ENCODE assay signal across 25 cellular contexts in the genomic region with DNA sequence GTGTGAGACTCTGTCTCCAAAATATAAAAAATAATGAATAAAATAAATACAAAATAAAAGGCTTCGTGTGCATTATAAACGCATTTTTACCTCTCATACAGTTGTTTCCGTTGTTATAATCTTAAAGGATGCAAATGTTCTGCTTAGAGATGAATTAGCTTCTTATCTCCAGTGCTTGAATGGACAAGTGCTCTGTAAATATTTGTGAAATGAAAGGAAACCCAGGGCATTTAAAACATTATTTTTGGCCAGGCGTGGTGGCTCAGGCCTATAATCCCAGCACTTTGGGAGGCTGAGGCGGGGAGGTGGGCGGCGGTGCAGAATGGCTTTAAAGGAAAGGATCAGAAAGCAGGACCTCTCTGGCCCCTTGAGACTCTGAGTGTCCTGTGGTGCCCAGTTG.
"Had no signal": no experiment of that assay in that cellular context is flagged by ENCODE, and none has a peak within 500 bp of the region (broad histone marks: within the 10 kb centered on the region; RNA-seq: fewer than 3 reads in every experiment).

No MANE protein-coding gene starts in this region.

- H3K27ac Mint-ChIP-seq: activated B cell treated with CpG ODN at 0.5 μM for 24 hours; activated CD4-positive, alpha-beta T cell treated with anti-CD3 and anti-CD28 coated beads, Interleukin-2, amount 10 ng/mL, durations not matched to agents 24 days and 14 days; activated CD8-positive, alpha-beta memory T cell treated with anti-CD3 and anti-CD28 coated beads, Interleukin-2, amount 10 ng/mL, durations not matched to agents 7 days and 5 days; activated naive CD4-positive, alpha-beta T cell treated with anti-CD3 and anti-CD28 coated beads, Interleukin-2, amount 50 U/mL, for 72 hours; activated naive CD8-positive, alpha-beta T cell treated with anti-CD3 and anti-CD28 coated beads, Interleukin-2, amount 50 U/mL, for 24 hours; activated T-cell treated with anti-CD3 and anti-CD28 coated beads, Interleukin-2, amount 50 U/mL, for 24 hours; activated T-helper 1 cell treated with anti-CD3 and anti-CD28 coated beads, Interleukin-12 subunit alpha, Interleukin-12 subunit beta, Interleukin-2, Interleukin-4 antibody, amounts not matched to agents 30 ng/mL and 10 ng/mL and 1 ng/mL, durations not matched to agents 14 hours and 24 hours and 36 hours had no signal

- FAIRE-seq: bronchial epithelial cell, TTC549 had no signal

- H3K27ac ChIP-seq: ascending aorta, body of pancreas, KMS-11 had no signal

- ATAC-seq: activated CD8-positive, alpha-beta memory T cell treated with anti-CD3 and anti-CD28 coated beads, Interleukin-2, amount 10 ng/mL, durations not matched to agents 7 days and 5 days; activated naive CD4-positive, alpha-beta T cell treated with anti-CD3 and anti-CD28 coated beads, Interleukin-2, amount 50 U/mL, for 72 hours; activated naive CD8-positive, alpha-beta T cell treated with anti-CD3 and anti-CD28 coated beads, Interleukin-2, amount 50 U/mL, for 24 hours; body of pancreas; T-helper 17 cell had no signal

- H3K36me3 ChIP-seq: ascending aorta had no signal

- H3K4me3 ChIP-seq: ascending aorta, body of pancreas had no signal

- H3K27me3 ChIP-seq: ascending aorta, body of pancreas had no signal

- H3K9me3 ChIP-seq: ascending aorta, body of pancreas had no signal

- H3K9me3 Mint-ChIP-seq: activated B cell treated with CpG ODN at 0.5 μM for 24 hours; activated CD4-positive, alpha-beta T cell treated with anti-CD3 and anti-CD28 coated beads, Interleukin-2, amount 10 ng/mL, durations not matched to agents 24 days and 14 days; activated naive CD4-positive, alpha-beta T cell treated with anti-CD3 and anti-CD28 coated beads, Interleukin-2, amount 50 U/mL, for 72 hours; activated naive CD8-positive, alpha-beta T cell treated with anti-CD3 and anti-CD28 coated beads, Interleukin-2, amount 50 U/mL, for 24 hours; activated T-cell treated with anti-CD3 and anti-CD28 coated beads, Interleukin-2, amount 50 U/mL, for 24 hours; activated T-helper 1 cell treated with anti-CD3 and anti-CD28 coated beads, Interleukin-12 subunit alpha, Interleukin-12 subunit beta, Interleukin-2, Interleukin-4 antibody, amounts not matched to agents 30 ng/mL and 10 ng/mL and 1 ng/mL, durations not matched to agents 14 hours and 24 hours and 36 hours had no signal

- H3K4me1 ChIP-seq: ascending aorta had no signal

- H3K4me1 Mint-ChIP-seq: activated B cell treated with CpG ODN at 0.5 μM for 24 hours; activated CD4-positive, alpha-beta T cell treated with anti-CD3 and anti-CD28 coated beads, Interleukin-2, amount 10 ng/mL, durations not matched to agents 24 days and 14 days; activated CD8-positive, alpha-beta memory T cell treated with anti-CD3 and anti-CD28 coated beads, Interleukin-2, amount 10 ng/mL, durations not matched to agents 7 days and 5 days; activated naive CD8-positive, alpha-beta T cell treated with anti-CD3 and anti-CD28 coated beads, Interleukin-2, amount 50 U/mL, for 24 hours; T-helper 17 cell had no signal

- H3K4me3 Mint-ChIP-seq: activated B cell treated with CpG ODN at 0.5 μM for 24 hours; activated CD4-positive, alpha-beta T cell treated with anti-CD3 and anti-CD28 coated beads, Interleukin-2, amount 10 ng/mL, durations not matched to agents 24 days and 14 days; activated CD8-positive, alpha-beta memory T cell treated with anti-CD3 and anti-CD28 coated beads, Interleukin-2, amount 10 ng/mL, durations not matched to agents 7 days and 5 days; activated naive CD8-positive, alpha-beta T cell treated with anti-CD3 and anti-CD28 coated beads, Interleukin-2, amount 50 U/mL, for 24 hours; activated T-cell treated with anti-CD3 and anti-CD28 coated beads, Interleukin-2, amount 50 U/mL, for 24 hours; activated T-helper 1 cell treated with anti-CD3 and anti-CD28 coated beads, Interleukin-12 subunit alpha, Interleukin-12 subunit beta, Interleukin-2, Interleukin-4 antibody, amounts not matched to agents 30 ng/mL and 10 ng/mL and 1 ng/mL, durations not matched to agents 14 hours and 24 hours and 36 hours; T-helper 17 cell had no signal

- H3K36me3 Mint-ChIP-seq: activated CD8-positive, alpha-beta memory T cell treated with anti-CD3 and anti-CD28 coated beads, Interleukin-2, amount 10 ng/mL, durations not matched to agents 7 days and 5 days; activated naive CD4-positive, alpha-beta T cell treated with anti-CD3 and anti-CD28 coated beads, Interleukin-2, amount 50 U/mL, for 72 hours had no signal

- DNase-seq: activated B cell treated with CpG ODN at 0.5 μM for 24 hours; activated CD4-positive, alpha-beta T cell treated with anti-CD3 and anti-CD28 coated beads for 1 hour; activated CD4-positive, alpha-beta T cell treated with anti-CD3 and anti-CD28 coated beads, Interleukin-2, amount 10 ng/mL, durations not matched to agents 24 days and 14 days; activated CD4-positive, alpha-beta T cell treated with anti-CD3 and anti-CD28 coated beads, Interleukin-2, amount 50 U/mL, for 48 hours; activated CD8-positive, alpha-beta memory T cell treated with anti-CD3 and anti-CD28 coated beads, Interleukin-2, amount 10 ng/mL, durations not matched to agents 7 days and 5 days; activated effector memory CD4-positive, alpha-beta T cell treated with anti-CD3 and anti-CD28 coated beads, Interleukin-2, amount 50 U/mL, for 16 hours; activated naive CD4-positive, alpha-beta T cell treated with Interleukin-2 at 50 U/mL for 16 hours; activated naive CD8-positive, alpha-beta T cell treated with anti-CD3 and anti-CD28 coated beads, Interleukin-2, amount 50 U/mL, for 24 hours; activated T-cell treated with anti-CD3 and anti-CD28 coated beads, Interleukin-2, amount 50 U/mL, for 24 hours; amniotic stem cell; body of pancreas; central memory CD4-positive, alpha-beta T cell; NCI-H1694; NCI-H2081; NCI-H510A treated with DMSO at 0.1 percent for 48 hours; NCI-H69; SIG-M5; T-helper 17 cell; T1000 had no signal

- H3K27me3 Mint-ChIP-seq: activated CD4-positive, alpha-beta T cell treated with anti-CD3 and anti-CD28 coated beads, Interleukin-2, amount 10 ng/mL, durations not matched to agents 24 days and 14 days; activated naive CD8-positive, alpha-beta T cell treated with anti-CD3 and anti-CD28 coated beads, Interleukin-2, amount 50 U/mL, for 24 hours had no signal
